In the genomic region with DNA sequence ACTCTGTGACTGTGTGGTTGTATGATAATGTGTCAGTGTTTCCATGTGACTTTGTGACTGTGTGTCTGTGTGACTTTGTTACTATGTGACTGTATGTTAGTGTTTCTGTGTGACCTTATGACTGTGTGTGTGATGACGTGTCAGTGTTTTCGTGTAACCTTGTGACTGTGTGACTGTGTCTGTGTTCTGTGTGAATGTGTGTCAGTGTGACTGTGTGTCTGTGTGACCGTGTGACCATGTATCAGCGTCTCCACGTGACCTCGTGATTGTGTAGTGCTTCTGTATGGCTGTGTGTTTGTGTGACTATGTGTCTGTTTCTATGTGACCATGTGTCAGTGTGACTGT, we compare ENCODE assay signal across 20 cellular contexts. TPM values are rescaled to one million over a fixed set of nuclear protein-coding genes. Genes with fewer than 3 reads are reported as not detected.
DNase-seq lines count a peak whose midpoint lies in the region; ATAC-seq, FAIRE-seq and TF ChIP-seq lines count a peak whose summit lies in the region.
"Had no signal": no experiment of that assay in that cellular context is flagged by ENCODE, and none has a peak within 500 bp of the region (broad histone marks: within the 10 kb centered on the region; RNA-seq: fewer than 3 reads in every experiment).

No MANE protein-coding gene starts in this region.

- no peaks in the 10 kb centered on the region for H3K79me1 ChIP-seq in H1 (ENCODE audit: low read depth, low read length)

- peak overlapping the region; percentile 91 for H2BK20ac ChIP-seq in H1 (ENCODE audit: low read length)

- no peak overlapping the region for H3K14ac ChIP-seq in H1 (ENCODE audit: insufficient read length)

- H3K36me3 Mint-ChIP-seq in neural crest cell (ENCODE audit: low read depth): peaks cover 5% of the 10 kb centered on the region
- H3K36me3 Mint-ChIP-seq: CD4-positive, CD25-positive, alpha-beta regulatory T cell had no signal

- peak overlapping the region; percentile 84; the same call in 1 of the 2 replicates for H2BK5ac ChIP-seq in H1 (ENCODE audit: low read depth, low read length)

- DNase-seq in GM12892 (ENCODE audit: insufficient read length): no peak
- DNase-seq in HTR-8/SVneo (ENCODE audit: insufficient read length, low spot score): no peak
- no peak for DNase-seq in H1 (ENCODE audit: low read depth in 1 of 2, low spot score in 2 of 2)
- DNase-seq in neural crest cell (ENCODE audit: low read depth, low spot score): no peak
- no peak for DNase-seq in left colon
- DNase-seq in SJCRH30: no peak
- DNase-seq: CD4-positive, CD25-positive, alpha-beta regulatory T cell; DMS79; GOT3; Kasumi-1; NCI-H1694; NCI-H2081; NCI-H2171 treated with DMSO at 0.1 percent for 48 hours; NCI-H524 treated with DMSO at 0.1 percent for 48 hours; NCI-H82; Peyer's patch had no signal

- no peak overlapping the region for H4K5ac ChIP-seq in H1 (ENCODE audit: insufficient read length, low read depth, low read length)

- no peaks in the 10 kb centered on the region for H4K20me1 ChIP-seq in H1 (replicated peaks in 1 of 2; ENCODE audit: control insufficient read depth in 1 of 2, insufficient read depth in 2 of 2, low read length in 2 of 2)

- POLR2A ChIA-PET in H1 (lab: Charles Lee; ENCODE audit: partially characterized antibody): interaction anchor here (0.6 kb wide), 1 partner anchor 15 kb away, joined by 3 read pairs; no protein-coding TSS in a partner anchor

- FAIRE-seq in GM12892 (lab: Jason Lieb, UNC) (peak; percentile 79), HTR-8/SVneo (lab: Jason Lieb, UNC) (peak; percentile 94), H1 (lab: Jason Lieb, UNC) (no peak)

- peaks cover 0 to 6% of the 10 kb centered on the region in 2 experiments; a peak in 1 of 4 replicates for H3K9me3 ChIP-seq in H1 (ENCODE audit: insufficient read depth in 2 of 2, low read depth in 1 of 2, low read length in 1 of 2)
- H3K9me3 ChIP-seq in SJCRH30 (replicated peaks): no peaks in the 10 kb centered on the region
- H3K9me3 ChIP-seq: Peyer's patch had no signal

- no peak overlapping the region for H3K4ac ChIP-seq in H1 (replicated peaks; ENCODE audit: insufficient read length, low read depth, low read length)

- H3K56ac ChIP-seq in H1 (replicated peaks; ENCODE audit: insufficient read length, low read depth, low read length): no peak overlapping the region

- peak overlapping the region in 1 of 4 experiments; percentile 47; a peak in 1 of 7 replicates for H3K9ac ChIP-seq in H1 (replicated peaks in 1 of 4; ENCODE audit: extremely low read depth in 1 of 4, low read depth in 3 of 4, low read length in 3 of 4)

- no peak for TF ChIP-seq POLR2A in GM12892 (IDR thresholded peaks at IDR 0.05; ENCODE audit: low read depth, low read length)
- TF ChIP-seq POLR2A in H1 (IDR thresholded peaks at IDR 0.05; ENCODE audit: control extremely low read depth in 1 of 2, low read depth in 2 of 2, low read length in 2 of 2): no peak

- 0 out of 2 replicates have a peak overlapping the region, but pooled peaks have one; percentile 53 for H2BK12ac ChIP-seq in H1 (ENCODE audit: low read depth, low read length)

- H3K9me3 Mint-ChIP-seq in neural crest cell: no peaks in the 10 kb centered on the region

- H2AK5ac ChIP-seq in H1 (ENCODE audit: low read depth, low read length): peak overlapping the region; percentile 98; the same call in 1 of the 2 replicates

- H4K8ac ChIP-seq in H1 (ENCODE audit: extremely low read depth, insufficient read depth, low read length): no peak overlapping the region

- peaks cover 2% of the 10 kb centered on the region; the same call in 1 of the 2 replicates for H3K23me2 ChIP-seq in H1 (ENCODE audit: low read depth, low read length)

- H3K36me3 ChIP-seq in H1 (ENCODE audit: control insufficient read depth in 2 of 4, insufficient read depth in 4 of 4, low read length in 3 of 4) (no peaks in the 10 kb centered on the region; a peak in 1 of 8 replicates), SJCRH30 (no peaks in the 10 kb centered on the region)
- H3K36me3 ChIP-seq: Peyer's patch had no signal

- peaks cover 41% of the 10 kb centered on the region for H3K4me1 Mint-ChIP-seq in neural crest cell
- H3K4me1 Mint-ChIP-seq: CD4-positive, CD25-positive, alpha-beta regulatory T cell had no signal

- no peak overlapping the region for H2AFZ ChIP-seq in H1 (ENCODE audit: low read length)

- H3K18ac ChIP-seq in H1 (ENCODE audit: extremely low read depth, low read length): no peak overlapping the region; the same call in 1 of the 2 replicates

- no peak overlapping the region for H3K4me3 ChIP-seq in H1 (ENCODE audit: extremely low read depth in 1 of 4, insufficient read depth in 2 of 4, low read depth in 3 of 4, low read length in 4 of 4)
- H3K4me3 ChIP-seq in SJCRH30: no peak overlapping the region
- H3K4me3 ChIP-seq: Peyer's patch had no signal

- no peak overlapping the region for H3K27ac ChIP-seq in H1 (ENCODE audit: low read depth, low read length)
- H3K27ac ChIP-seq in SJCRH30: no peak overlapping the region
- H3K27ac ChIP-seq: Peyer's patch had no signal

- no peaks in the 10 kb centered on the region for H3K4me1 ChIP-seq in H1 (replicated peaks in 1 of 4; ENCODE audit: control insufficient read depth in 3 of 4, insufficient read depth in 4 of 4, low read length in 3 of 4)
- no peaks in the 10 kb centered on the region for H3K4me1 ChIP-seq in SJCRH30
- H3K4me1 ChIP-seq: Peyer's patch had no signal

- ATAC-seq in GM18868 (IDR thresholded peaks at IDR 0.05; ENCODE audit: unreplicated experiment) (no peak), left colon (no peak)
- ATAC-seq: Right ventricle myocardium inferior had no signal

- 91% methylated on average over 6 of the region's 6 CpGs; no CpG with 5 or more reads in 1 of the 2 experiments for WGBS in H1 (ENCODE audit: extremely low coverage in 1 of 2, insufficient coverage in 1 of 2, insufficient read length in 1 of 2, insufficient replicate concordance in 2 of 2, low coverage in 1 of 2, low lambda C conversion rate in 2 of 2, missing lambda C conversion rate in 1 of 2), 2 experiments

- H3K27ac Mint-ChIP-seq in neural crest cell (ENCODE audit: unreplicated experiment): peak overlapping the region; percentile 15

- no peak for TF ChIP-seq EP300 in H1 (IDR thresholded peaks at IDR 0.05; ENCODE audit: borderline replicate concordance in 1 of 2, low read depth in 2 of 2, low read length in 2 of 2)

- H3K23ac ChIP-seq in H1 (ENCODE audit: insufficient read length): no peak overlapping the region

- H3K79me2 ChIP-seq in H1 (ENCODE audit: control insufficient read depth in 1 of 2, insufficient read depth in 2 of 2, low read length in 2 of 2): no peaks in the 10 kb centered on the region; a peak in 1 of 4 replicates

- H3K4me3 Mint-ChIP-seq in neural crest cell: no peak overlapping the region
- H3K4me3 Mint-ChIP-seq: CD4-positive, CD25-positive, alpha-beta regulatory T cell had no signal

- peak overlapping the region; percentile 88; the same call in 1 of the 2 replicates for H2BK15ac ChIP-seq in H1 (ENCODE audit: low read length)

- intact Hi-C loops in left colon (cut with DNase I, micrococcal nuclease): no loop called here

- H4K91ac ChIP-seq in H1 (replicated peaks; ENCODE audit: insufficient read length, low read length): peak overlapping the region; percentile 26

- no peak for TF ChIP-seq RAD21 in H1 (IDR thresholded peaks at IDR 0.05 in 1 of 2, conservative IDR thresholded peaks at IDR 0.05 in 1 of 2; ENCODE audit: low read depth in 2 of 2, low read length in 2 of 2)

- H2BK120ac ChIP-seq in H1 (replicated peaks; ENCODE audit: low read depth, low read length): no peak overlapping the region

- H3K27me3 Mint-ChIP-seq in neural crest cell (ENCODE audit: low read depth): peaks cover 3% of the 10 kb centered on the region

- H3K4me2 ChIP-seq in H1 (ENCODE audit: insufficient read depth in 1 of 2, low read depth in 2 of 2, low read length in 2 of 2): no peak overlapping the region

- H3K27me3 ChIP-seq in H1 (replicated peaks in 1 of 4; ENCODE audit: control insufficient read depth in 3 of 4, extremely low read depth in 1 of 4, insufficient read depth in 3 of 4, low read length in 3 of 4) (no peaks in the 10 kb centered on the region; a peak in 1 of 7 replicates), SJCRH30 (no peaks in the 10 kb centered on the region)
- H3K27me3 ChIP-seq: Peyer's patch had no signal

- CTCF ChIA-PET in H1 (lab: Charles Lee; ENCODE audit: partially characterized antibody): interaction anchor here (1.3 to 3.5 kb wide), 2 partner anchors 13 to 274 kb away, joined by 3 to 34 read pairs; no protein-coding TSS in a partner anchor

- no peak for TF ChIP-seq CTCF in H1 (IDR thresholded peaks at IDR 0.05; ENCODE audit: control extremely low read depth in 1 of 3, insufficient read depth in 1 of 3, low read depth in 1 of 3, low read length in 3 of 3)
- no peak for TF ChIP-seq CTCF in neural crest cell (conservative IDR thresholded peaks at IDR 0.05)

TF ChIP-seq in H1, 55 proteins besides CTCF, POLR2A, EP300 and RAD21 (continues in another document):
- TF ChIP-seq MAFK (IDR thresholded peaks at IDR 0.05; ENCODE audit: low read depth, low read length): no peak

RNA-seq across cellular contexts. Expression of a gene that starts 9.5 kb away (rescaled TPM):
- polyA plus RNA-seq in GM12892 (2012; ENCODE audit: missing spikeins): not detected
- 1.9 and 2.0 TPM in 2 replicates for total RNA-seq in H1 (2021; fragmentation: NEBNext Ultra II Directional; extraction: Animal tissue kit (Norgen Biotek cat#: 25700))
- polyA plus RNA-seq in H1 (2011; rRNA removed): 2.0 and 2.5 TPM in 2 replicates
- polyA plus RNA-seq in H1 (2011; cell fraction: cytosol; rRNA removed): 1.3 TPM
- 2.1 TPM for polyA plus RNA-seq in H1 (2011; cell fraction: nucleus; rRNA removed)
- polyA plus RNA-seq in H1 (2012, experiment 1 of 2): 2.4 to 3.4 TPM (median 2.8 TPM) in 4 replicates
- polyA plus RNA-seq in H1 (2012, experiment 2 of 2): 1.4 TPM
- 0.26 TPM for polyA plus RNA-seq in H1 (2013, experiment 1 of 2)
- 0.24 TPM for polyA plus RNA-seq in H1 (2013, experiment 2 of 2)
- polyA minus RNA-seq in H1 (2011; rRNA and poly(A)+ RNA removed): 1.8 and 1.9 TPM in 2 replicates
- polyA minus RNA-seq in H1 (2011; cell fraction: cytosol; rRNA and poly(A)+ RNA removed): 1.4 TPM
- 5.6 TPM for polyA minus RNA-seq in H1 (2011; cell fraction: nucleus; rRNA and poly(A)+ RNA removed)
- total RNA-seq in neural crest cell (21.5 and 23.5 TPM in 2 replicates), left colon (1 to 10 TPM in 1 of 2 donors, under 1 TPM in 1; 0.49 to 1.5 TPM)
- total RNA-seq in SJCRH30 (2014; rRNA removed; shearing (Covaris generic)): 13.1 and 15.1 TPM in 2 replicates
- total RNA-seq: CD4-positive, CD25-positive, alpha-beta regulatory T cell; MCF 10A; OCI-LY7 had no signal
- polyA plus RNA-seq: CD4-positive, CD25-positive, alpha-beta regulatory T cell had no signal

RNA-seq across cellular contexts. Expression of a gene that starts 43.6 kb away (rescaled TPM):
- polyA plus RNA-seq in GM12892 (2012; ENCODE audit: missing spikeins): 24.7 TPM
- 17.0 and 17.3 TPM in 2 replicates for total RNA-seq in H1 (2021; fragmentation: NEBNext Ultra II Directional; extraction: Animal tissue kit (Norgen Biotek cat#: 25700))
- 30.5 and 33.5 TPM in 2 replicates for polyA plus RNA-seq in H1 (2011; rRNA removed)
- polyA plus RNA-seq in H1 (2011; cell fraction: cytosol; rRNA removed): 29.4 TPM
- polyA plus RNA-seq in H1 (2011; cell fraction: nucleus; rRNA removed): 15.6 TPM
- polyA plus RNA-seq in H1 (2012, experiment 1 of 2): 16.9 to 20.3 TPM (median 18.0 TPM) in 4 replicates
- polyA plus RNA-seq in H1 (2012, experiment 2 of 2): 13.3 TPM
- 13.5 TPM for polyA plus RNA-seq in H1 (2013, experiment 1 of 2)
- 15.3 TPM for polyA plus RNA-seq in H1 (2013, experiment 2 of 2)
- 11.7 and 14.4 TPM in 2 replicates for polyA minus RNA-seq in H1 (2011; rRNA and poly(A)+ RNA removed)
- polyA minus RNA-seq in H1 (2011; cell fraction: cytosol; rRNA and poly(A)+ RNA removed): 8.3 TPM
- polyA minus RNA-seq in H1 (2011; cell fraction: nucleus; rRNA and poly(A)+ RNA removed): 13.3 TPM
- total RNA-seq in neural crest cell: 30.4 and 34.6 TPM in 2 replicates
- 10 to 100 TPM; 11.3 to 13.3 TPM for total RNA-seq in left colon
- total RNA-seq in SJCRH30 (2014; rRNA removed; shearing (Covaris generic)): 19.1 and 22.0 TPM in 2 replicates
